ENCODE assay signal across 1 cellular context in the genomic region with DNA sequence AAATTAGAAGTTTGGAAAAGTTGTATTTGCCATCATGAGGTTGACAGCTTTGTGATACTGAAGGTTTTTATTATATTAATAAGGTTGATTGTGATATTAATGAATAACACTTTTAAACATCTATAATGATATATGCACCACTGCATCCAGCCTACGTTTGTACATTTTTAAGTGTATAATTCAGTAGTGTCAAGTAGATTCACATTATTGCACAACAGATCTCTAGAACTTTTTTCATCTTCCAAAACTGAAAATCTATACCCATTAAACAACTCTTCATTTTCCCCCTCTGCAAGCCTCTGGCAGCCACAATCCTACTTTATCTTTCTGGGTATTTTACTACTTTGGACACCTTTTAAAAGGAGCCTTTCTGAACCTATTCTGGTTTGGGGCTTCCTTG.
TF ChIP-seq lines count a peak whose summit lies in the region.

No MANE protein-coding gene starts in this region.

TF ChIP-seq in HepG2, 621 proteins besides CTCF, POLR2A, EP300 and RAD21:
- TF ChIP-seq ZNF124 (CRISPR knock-in tag; IDR thresholded peaks at IDR 0.05) (no peak), CEBPB (IDR thresholded peaks at IDR 0.05; ENCODE audit: borderline replicate concordance, low read depth, low read length) (peak; percentile 9; the same call in 1 of the 2 replicates), RBAK (CRISPR knock-in tag; IDR thresholded peaks at IDR 0.05) (no peak), ZNF552 (CRISPR knock-in tag; IDR thresholded peaks at IDR 0.05; ENCODE audit: borderline replicate concordance) (no peak), ZNF670 (CRISPR knock-in tag; IDR thresholded peaks at IDR 0.05; ENCODE audit: borderline replicate concordance) (no peak)
